ENCODE assay signal across 12 cellular contexts in the genomic region with DNA sequence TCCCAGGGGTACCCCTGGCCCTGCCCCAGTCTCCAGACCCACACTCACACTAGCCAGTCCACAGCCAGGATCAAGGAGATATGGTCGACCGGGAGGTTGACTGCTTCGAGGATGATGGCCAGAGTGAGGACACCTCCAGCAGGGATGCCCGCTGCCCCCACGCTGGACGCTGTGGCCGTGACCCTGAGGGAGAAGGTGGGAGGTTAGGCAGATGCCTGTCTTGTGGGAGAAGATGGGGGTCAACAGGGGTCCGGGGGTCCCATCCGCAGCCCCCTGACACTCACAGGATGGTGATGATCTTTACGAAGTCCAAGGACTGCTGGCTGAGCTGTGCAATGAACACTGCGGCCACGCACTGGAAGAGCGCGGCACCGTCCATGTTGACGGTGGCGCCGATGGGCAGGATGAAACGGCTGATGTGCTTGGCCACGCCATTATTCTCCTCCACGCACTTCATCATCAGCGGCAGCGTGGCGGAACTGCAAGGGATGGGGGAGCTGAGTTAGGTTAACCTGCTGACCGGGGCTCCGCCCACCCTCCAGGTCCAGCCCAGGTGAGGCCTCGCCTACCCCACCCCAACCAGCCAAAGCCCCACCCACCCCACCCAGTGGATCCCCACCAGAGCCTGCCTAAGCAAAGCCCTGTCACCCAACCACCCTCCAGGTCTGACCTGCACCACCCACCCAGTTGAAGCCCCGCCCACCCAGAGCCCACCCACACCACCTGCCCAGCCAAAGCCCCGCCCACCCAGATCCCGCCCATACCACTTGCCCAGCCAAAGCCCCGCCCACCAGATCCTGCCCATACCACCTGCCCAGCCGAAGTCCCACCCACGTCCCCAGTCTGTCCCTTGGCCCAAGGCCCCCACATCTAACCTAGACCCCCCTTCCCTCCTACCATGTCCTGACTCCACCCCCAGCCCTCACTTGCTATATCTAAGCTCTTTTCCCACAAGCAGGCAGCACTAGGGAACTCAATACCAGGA. TPM values are rescaled to one million over a fixed set of nuclear protein-coding genes. Genes with fewer than 3 reads are reported as not detected.
DNase-seq lines count a peak whose midpoint lies in the region; TF ChIP-seq lines count a peak whose summit lies in the region.
"Had no signal": no experiment of that assay in that cellular context is flagged by ENCODE, and none has a peak within 500 bp of the region (broad histone marks: within the 10 kb centered on the region; RNA-seq: fewer than 3 reads in every experiment).

No MANE protein-coding gene starts in this region.

- DNase-seq in DMS 273 (lab: John Stamatoyannopoulos, UW; ENCODE audit: unreplicated experiment) (peak; percentile 51), DMS 273 treated with DMSO at 0.1 percent for 48 hours (lab: John Stamatoyannopoulos, UW) (no peak), GM10248 (ENCODE audit: extremely low spot score) (peak; percentile 40), SW480 (ENCODE audit: low spot score) (peak; percentile 75), islet precursor cell (peak; percentile 73), SK-N-DZ (ENCODE audit: low spot score) (no peak), NCI-H510A (lab: John Stamatoyannopoulos, UW) (no peak), medulla oblongata (ENCODE audit: extremely low spot score) (no peak)
- DNase-seq: effector CD4-positive, alpha-beta T cell; kidney glomerular epithelial cell; NCI-H187 treated with DMSO at 0.1 percent for 48 hours; sigmoid colon had no signal

- CTCF ChIA-PET in GM10248 (lab: Yijun Ruan, JAX) = interaction anchor here (0.8 to 1.4 kb wide), 3 partner anchors 10 to 19 kb away, joined by 4 to 8 read pairs (median 5); no protein-coding TSS in a partner anchor

- POLR2A ChIA-PET in GM10248 (lab: Yijun Ruan, JAX) = interaction anchor here (0.6 kb wide), 2 partner anchors 11 to 40 kb away, joined by 4 to 11 read pairs; no protein-coding TSS in a partner anchor

- TF ChIP-seq CTCF in GM10248 (IDR thresholded peaks at IDR 0.05; ENCODE audit: control extremely low read depth, extremely low read depth, low read depth, missing control alignments) = no peak

RNA-seq across cellular contexts. Expression of gene SLC1A5, which starts 11.2 kb away (rescaled TPM):
- polyA plus RNA-seq in SK-N-DZ (2014; cell fraction: cytosol; rRNA removed) = 66.6 and 78.1 TPM in 2 replicates
- 30.3 and 33.5 TPM in 2 replicates for polyA plus RNA-seq in SK-N-DZ (2014; cell fraction: nucleus; rRNA removed)

RNA-seq across cellular contexts. Expression of gene STRN4, which starts 31.0 kb away (rescaled TPM):
- 85.9 and 92.5 TPM in 2 replicates for polyA plus RNA-seq in SK-N-DZ (2014; cell fraction: cytosol; rRNA removed)
- 108 and 111 TPM in 2 replicates for polyA plus RNA-seq in SK-N-DZ (2014; cell fraction: nucleus; rRNA removed)

RNA-seq across cellular contexts. Expression of gene FKRP, which starts 31.4 kb away (rescaled TPM):
- polyA plus RNA-seq in SK-N-DZ (2014; cell fraction: cytosol; rRNA removed) = 10.1 and 19.0 TPM in 2 replicates
- 8.9 and 12.5 TPM in 2 replicates for polyA plus RNA-seq in SK-N-DZ (2014; cell fraction: nucleus; rRNA removed)

Comparison
In these comparisons a context has a peak if more than half of its experiments do, and no peak if none do; other contexts are left out.
1. DNase-seq: peak in DMS 273 (single experiment), GM10248 (single experiment), SW480 (single experiment) and islet precursor cell (single experiment); none in DMS 273 treated with DMSO at 0.1 percent for 48 hours (single experiment), SK-N-DZ (single experiment), NCI-H510A (single experiment) and medulla oblongata (single experiment).